ENCODE assay signal across 9 cellular contexts in the genomic region with DNA sequence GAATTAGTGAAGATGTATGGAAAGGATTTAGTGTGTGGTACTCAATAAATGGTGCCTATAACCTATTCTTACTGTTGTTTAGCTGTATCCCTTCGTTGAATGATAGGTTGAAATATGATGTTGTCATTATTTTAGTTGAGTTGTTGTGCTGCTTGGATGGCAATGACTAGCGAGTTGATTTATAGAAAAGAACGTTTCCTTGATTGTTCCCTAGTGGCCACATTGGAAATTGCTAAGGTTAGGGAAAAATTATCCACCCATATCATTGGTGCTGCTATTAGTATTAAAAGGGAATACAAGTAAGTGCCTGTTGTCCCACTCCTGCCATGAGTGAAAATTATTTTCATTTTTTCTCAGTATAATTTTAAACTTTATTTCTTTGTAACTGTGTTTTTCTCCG. TPM values are rescaled to one million over a fixed set of nuclear protein-coding genes. Genes with fewer than 3 reads are reported as not detected.
DNase-seq lines count a peak whose midpoint lies in the region; ATAC-seq, FAIRE-seq and TF ChIP-seq lines count a peak whose summit lies in the region.
"Had no signal": no experiment of that assay in that cellular context is flagged by ENCODE, and none has a peak within 500 bp of the region (broad histone marks: within the 10 kb centered on the region; RNA-seq: fewer than 3 reads in every experiment).

No MANE protein-coding gene starts in this region.

- H3K36me3 Mint-ChIP-seq in H9 (ENCODE audit: insufficient read depth in 1 of 3, low read depth in 3 of 3), result peaks cover 17 to 36% (median 33%) of the 10 kb centered on the region in 3 experiments; a peak in 6 of 7 replicates

- intact Hi-C loops in head of caudate nucleus (cut with DNase I), result no loop called here

- H3K27me3 ChIP-seq in H9 (ENCODE audit: insufficient read depth, low read length) (no peaks in the 10 kb centered on the region), adipocyte (replicated peaks; ENCODE audit: control insufficient read depth, insufficient read depth, low read length) (no peaks in the 10 kb centered on the region), keratinocyte (ENCODE audit: control insufficient read depth, extremely low read depth, insufficient read depth, low read length) (no peaks in the 10 kb centered on the region)

- H3K4ac ChIP-seq in H9 (ENCODE audit: low read depth, low read length), result no peak overlapping the region

- H2BK120ac ChIP-seq in H9 (ENCODE audit: low read depth, low read length, poor library complexity, severe bottlenecking), result no peak overlapping the region

- H2BK12ac ChIP-seq in H9 (ENCODE audit: insufficient read length, low read depth, low read length), result no peak overlapping the region

- no peak overlapping the region for H3K18ac ChIP-seq in H9 (ENCODE audit: insufficient read length, low read depth, low read length)

- H2AFZ ChIP-seq in H9 (ENCODE audit: low read length), result no peak overlapping the region
- H2AFZ ChIP-seq in keratinocyte (ENCODE audit: control insufficient read depth, low read length), result no peak overlapping the region

- no peaks in the 10 kb centered on the region for H3K9me1 ChIP-seq in keratinocyte (ENCODE audit: control insufficient read depth, extremely low read depth, insufficient read depth, low read length)

- peak; percentile 10 for DNase-seq in AG20443 (ENCODE audit: low spot score)
- DNase-seq in H9, result no peak
- peak; percentile 12 for DNase-seq in adipocyte (ENCODE audit: low read depth)
- DNase-seq in keratinocyte (ENCODE audit: low read depth, low spot score), result no peak
- no peak for DNase-seq in head of caudate nucleus
- DNase-seq: KG1 had no signal

- H3K4me1 Mint-ChIP-seq in H9, result peaks cover 48 to 51% of the 10 kb centered on the region in 2 experiments

- H3K27ac ChIP-seq in H9 (ENCODE audit: insufficient read length, low read depth, low read length) (no peak overlapping the region), keratinocyte (ENCODE audit: control insufficient read depth, insufficient read depth, low read length) (no peak overlapping the region)

- H3K4me3 ChIP-seq in adipocyte (ENCODE audit: low read length) (no peak overlapping the region), keratinocyte (ENCODE audit: control insufficient read depth in 2 of 3, extremely low read depth in 1 of 3, insufficient read depth in 2 of 3, low read depth in 1 of 3, low read length in 3 of 3) (no peak overlapping the region)

- H3K4me3 Mint-ChIP-seq in H9, result no peak overlapping the region

- H3K9ac ChIP-seq in H9 (ENCODE audit: extremely low read depth, insufficient read length, low read length) (no peak overlapping the region), adipocyte (ENCODE audit: low read length) (no peak overlapping the region), keratinocyte (ENCODE audit: control insufficient read depth, extremely low read depth, insufficient read depth, low read length) (no peak overlapping the region)

- no peaks in the 10 kb centered on the region for H3K23me2 ChIP-seq in H9 (ENCODE audit: insufficient read length, low read depth, low read length, poor library complexity, severe bottlenecking)

- no peak overlapping the region for H3K23ac ChIP-seq in H9 (ENCODE audit: insufficient read length, low read depth, low read length)

- H3K4me2 ChIP-seq in H9 (ENCODE audit: insufficient read depth, insufficient read length, low read length), result no peak overlapping the region
- H3K4me2 ChIP-seq in keratinocyte (ENCODE audit: control insufficient read depth, extremely low read depth, insufficient read depth, low read depth, low read length), result no peak overlapping the region

- no peak overlapping the region for H3K56ac ChIP-seq in H9 (ENCODE audit: insufficient read length, low read depth, low read length)

- H4K91ac ChIP-seq in H9 (ENCODE audit: insufficient read length, low read depth, low read length), result no peak overlapping the region

- H3K4me1 ChIP-seq in H9 (ENCODE audit: insufficient read depth, low read length), result no peaks in the 10 kb centered on the region; the same call in 1 of the 2 replicates
- H3K4me1 ChIP-seq in adipocyte (ENCODE audit: control insufficient read depth, insufficient read depth, low read length), result no peaks in the 10 kb centered on the region
- H3K4me1 ChIP-seq in keratinocyte (ENCODE audit: control insufficient read depth, extremely low read depth, insufficient read depth, low read length), result no peaks in the 10 kb centered on the region

- no peak overlapping the region for H2AK5ac ChIP-seq in H9 (ENCODE audit: insufficient read length, low read length)

- FAIRE-seq in keratinocyte (lab: Jason Lieb, UNC), result peak; percentile 5

- peak overlapping the region in 1 of 3 experiments; percentile 75; a peak in 3 of 7 replicates for H3K27ac Mint-ChIP-seq in H9

- H4K5ac ChIP-seq in H9 (ENCODE audit: insufficient read length, low read depth, low read length), result no peak overlapping the region

- H3K79me2 ChIP-seq in H9 (ENCODE audit: insufficient read depth, low read length) (no peaks in the 10 kb centered on the region), keratinocyte (ENCODE audit: control insufficient read depth, insufficient read depth, low read length) (no peaks in the 10 kb centered on the region)

- H3K9me3 ChIP-seq in H9 (ENCODE audit: control insufficient read depth, low read depth, low read length), result no peaks in the 10 kb centered on the region
- H3K9me3 ChIP-seq in adipocyte (ENCODE audit: control insufficient read depth, low read length), result no peaks in the 10 kb centered on the region
- no peaks in the 10 kb centered on the region for H3K9me3 ChIP-seq in keratinocyte (ENCODE audit: control insufficient read depth, low read depth, low read length)

- no peak overlapping the region for H2BK20ac ChIP-seq in H9 (ENCODE audit: low read depth, low read length, poor library complexity, severe bottlenecking)

- no peaks in the 10 kb centered on the region for H3K27me3 Mint-ChIP-seq in H9 (ENCODE audit: low read depth)

- H3K9me3 Mint-ChIP-seq in H9, result no peaks in the 10 kb centered on the region

- dilution Hi-C loops in keratinocyte (cut with MboI; ENCODE audit: extremely low pct_ligation_motif_present, low sequenced_read_pairs), result no loop called here

- H4K20me1 ChIP-seq in H9 (ENCODE audit: control insufficient read depth, insufficient read depth, insufficient read length) (no peaks in the 10 kb centered on the region), keratinocyte (ENCODE audit: control insufficient read depth, extremely low read depth, insufficient read depth, low read length) (no peaks in the 10 kb centered on the region)

- ATAC-seq in HG02678 (IDR thresholded peaks at IDR 0.05; ENCODE audit: unreplicated experiment), result no peak
- no peak for ATAC-seq in HG03108 (IDR thresholded peaks at IDR 0.05; ENCODE audit: unreplicated experiment)
- no peak for ATAC-seq in GM21737 (IDR thresholded peaks at IDR 0.05; ENCODE audit: unreplicated experiment)

- no peak overlapping the region for H4K8ac ChIP-seq in H9 (replicated peaks; ENCODE audit: insufficient read length, low read depth, low read length)

- H3K36me3 ChIP-seq in adipocyte (ENCODE audit: control insufficient read depth, insufficient read depth, low read length, severe bottlenecking) (peaks cover 23% of the 10 kb centered on the region), keratinocyte (ENCODE audit: control insufficient read depth in 2 of 2, extremely low read depth in 1 of 2, insufficient read depth in 2 of 2, low read length in 2 of 2) (peaks cover 6 to 8% of the 10 kb centered on the region in 2 experiments)

- TF ChIP-seq CTCF in H9 (conservative IDR thresholded peaks at IDR 0.05) (peak; percentile 66), keratinocyte (optimal IDR thresholded peaks at IDR 0.05 in 1 of 3, IDR thresholded peaks at IDR 0.05 in 1 of 3, conservative IDR thresholded peaks at IDR 0.05 in 1 of 3; ENCODE audit: extremely low read depth in 1 of 3, insufficient read depth in 2 of 3, low read length in 3 of 3) (peak in 2 of 3 experiments; percentile 28 to 45)

- no peak overlapping the region for H3K14ac ChIP-seq in H9 (ENCODE audit: insufficient read depth, low read length)

- H3T11ph ChIP-seq in H9 (ENCODE audit: low read length), result no peak overlapping the region

- H2BK5ac ChIP-seq in H9 (ENCODE audit: insufficient read length, low read length), result no peak overlapping the region

- H3K79me1 ChIP-seq in H9 (ENCODE audit: insufficient read depth, low read depth, low read length, poor library complexity, severe bottlenecking), result no peaks in the 10 kb centered on the region

- no CpG with 5 or more reads among the region's 4 CpGs for WGBS in H9 (ENCODE audit: extremely low coverage, insufficient read length, low lambda C conversion rate)

- no peak overlapping the region for H2BK15ac ChIP-seq in H9 (ENCODE audit: low read depth, low read length)

RNA-seq across cellular contexts. Expression of gene EMSY, which starts 14.5 kb away (rescaled TPM):
- total RNA-seq in H9 (2021), result 26.5 and 29.3 TPM in 2 replicates
- polyA plus RNA-seq in keratinocyte, result 9.3 to 11.3 TPM (median 10.1 TPM) in 3 replicates
- 6.7 TPM for polyA plus RNA-seq in keratinocyte (2011; ENCODE audit: low read depth)
- polyA plus RNA-seq in keratinocyte (2011; cell fraction: cytosol; rRNA removed), result 4.1 and 8.4 TPM in 2 replicates
- 18.7 and 19.1 TPM in 2 replicates for polyA plus RNA-seq in keratinocyte (2011; cell fraction: nucleus; rRNA removed)
- polyA plus RNA-seq in keratinocyte (2012; ENCODE audit: low replicate concordance), result 5.3 and 6.6 TPM in 2 replicates
- polyA minus RNA-seq in keratinocyte, result 9.8 to 23.2 TPM (median 14.8 TPM) in 3 replicates
- 4.2 TPM for polyA minus RNA-seq in keratinocyte (2011; cell fraction: cytosol; rRNA and poly(A)+ RNA removed)
- 17.4 and 39.0 TPM in 2 replicates for polyA minus RNA-seq in keratinocyte (2011; cell fraction: nucleus; rRNA and poly(A)+ RNA removed)

Comparison
In these comparisons a context has a peak if more than half of its experiments do, and no peak if none do; other contexts are left out.
1. DNase-seq: peak in AG20443 (single experiment) and adipocyte (single experiment); none in H9 (single experiment), keratinocyte (single experiment) and head of caudate nucleus (0 of 42).